15 cellular contexts compared by ENCODE assay signal in the genomic region with DNA sequence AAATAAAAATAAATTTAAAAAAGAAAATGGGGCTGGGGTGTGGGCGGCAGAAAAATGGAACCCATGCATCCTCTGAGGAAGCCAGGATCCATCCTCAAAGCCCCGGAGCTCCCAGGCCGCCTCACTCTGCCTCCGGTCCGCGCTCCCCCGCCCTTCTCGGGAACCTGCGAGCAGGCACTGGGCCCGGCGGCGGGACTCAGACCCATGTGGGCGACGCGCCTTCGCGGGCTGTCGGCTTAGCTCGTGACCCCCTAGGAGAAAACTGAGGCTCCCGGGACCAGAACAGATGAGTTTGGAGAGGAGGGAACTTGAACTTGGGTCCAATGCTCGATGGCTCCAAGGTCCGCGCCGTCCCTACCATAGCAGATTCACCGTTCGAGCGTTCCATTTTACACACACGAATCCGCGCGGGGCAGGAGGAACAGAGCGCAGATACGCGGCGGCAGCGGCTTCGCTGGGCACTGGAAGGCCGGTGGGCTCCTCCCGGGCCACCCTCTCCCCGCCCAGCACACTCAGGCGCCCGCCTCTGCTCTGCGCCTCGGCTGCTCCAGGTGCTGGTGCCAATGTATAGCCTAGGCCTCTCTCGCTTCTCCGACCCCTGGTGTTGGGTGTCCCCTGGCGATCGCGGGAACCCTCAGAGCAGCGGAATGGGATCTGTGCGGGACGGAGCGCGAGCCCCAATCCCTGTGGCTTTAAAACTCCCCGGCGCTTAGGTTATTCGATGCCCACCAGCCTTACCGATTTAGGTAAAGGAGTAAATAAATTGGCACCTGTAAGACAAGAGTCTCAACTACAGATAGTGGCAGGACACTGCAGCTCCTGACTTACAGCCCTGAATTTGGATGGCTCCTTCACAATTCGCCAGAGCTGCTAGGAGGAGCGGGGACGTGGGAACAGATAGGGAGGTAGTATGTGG. TPM values are rescaled to one million over a fixed set of nuclear protein-coding genes. Genes with fewer than 3 reads are reported as not detected.
A peak's percentile ranks its signal among the peaks of the same experiment; 100 is the strongest.
DNase-seq lines count a peak whose midpoint lies in the region; ATAC-seq, FAIRE-seq and TF ChIP-seq lines count a peak whose summit lies in the region.
"Had no signal": no experiment of that assay in that cellular context is flagged by ENCODE, and none has a peak within 500 bp of the region (broad histone marks: within the 10 kb centered on the region; RNA-seq: fewer than 3 reads in every experiment).

No MANE protein-coding gene starts in this region.

- H3K4me1 Mint-ChIP-seq in GM23338: peaks cover 4% of the 10 kb centered on the region
- peaks cover under 1% of the 10 kb centered on the region for H3K4me1 Mint-ChIP-seq in astrocyte (ENCODE audit: low read depth, unreplicated experiment)
- H3K4me1 Mint-ChIP-seq in stimulated activated naive B cell treated with anti-CD40 and anti-IgM and Interleukin-4, amounts not matched to agents 10 μg/mL and 1 μg/mL and 100 μg/mL, for 72 hours: peaks cover 7 to 9% of the 10 kb centered on the region in 2 donors

- ATAC-seq in GM23338 (peak; percentile 79), HG02981 (IDR thresholded peaks at IDR 0.05; ENCODE audit: unreplicated experiment) (no peak), GM19324 (IDR thresholded peaks at IDR 0.05; ENCODE audit: low FRiP score, unreplicated experiment) (no peak), GM18498 (IDR thresholded peaks at IDR 0.05; ENCODE audit: unreplicated experiment) (no peak)
- ATAC-seq in stimulated activated naive B cell treated with anti-CD40 and anti-IgM and Interleukin-4, amounts not matched to agents 10 μg/mL and 1 μg/mL and 100 μg/mL, for 72 hours (replicated peaks): peak in 1 of 2 donors; percentile 31
- ATAC-seq: left lung had no signal

- peak overlapping the region; percentile 31 for H3K9ac ChIP-seq in astrocyte (ENCODE audit: low read length)

- peak overlapping the region; percentile 91 for H3K4me2 ChIP-seq in GM23338
- H3K4me2 ChIP-seq in astrocyte (ENCODE audit: low read length): peak overlapping the region; percentile 90

- no peak for FAIRE-seq in astrocyte (lab: Jason Lieb, UNC)
- FAIRE-seq: frontal cortex had no signal

- no peaks in the 10 kb centered on the region for H3K9me3 ChIP-seq in astrocyte (ENCODE audit: insufficient read depth, low read depth, low read length)
- no peaks in the 10 kb centered on the region for H3K9me3 ChIP-seq in iPS DF 6.9 (ENCODE audit: control insufficient read depth, insufficient read depth, low read length)
- H3K9me3 ChIP-seq: colonic mucosa had no signal

- H3K27ac Mint-ChIP-seq in GM23338: no peak overlapping the region
- H3K27ac Mint-ChIP-seq in astrocyte (ENCODE audit: unreplicated experiment): no peak overlapping the region
- no peak overlapping the region for H3K27ac Mint-ChIP-seq in stimulated activated naive B cell treated with anti-CD40 and anti-IgM and Interleukin-4, amounts not matched to agents 10 μg/mL and 1 μg/mL and 100 μg/mL, for 72 hours

- H3K79me2 ChIP-seq in GM23338 (replicated peaks; ENCODE audit: insufficient read depth): no peaks in the 10 kb centered on the region
- no peaks in the 10 kb centered on the region for H3K79me2 ChIP-seq in astrocyte (ENCODE audit: insufficient read depth, low read length)

- H3K27me3 ChIP-seq in GM23338 (ENCODE audit: insufficient read depth) (peaks cover 59% of the 10 kb centered on the region), astrocyte (ENCODE audit: insufficient read depth, low read length) (peaks cover 12% of the 10 kb centered on the region), iPS DF 6.9 (ENCODE audit: control insufficient read depth, insufficient read depth, low read length) (no peaks in the 10 kb centered on the region)

- H3K9me3 Mint-ChIP-seq in GM23338: peaks cover 38% of the 10 kb centered on the region
- peaks cover 12% of the 10 kb centered on the region for H3K9me3 Mint-ChIP-seq in astrocyte (ENCODE audit: unreplicated experiment)
- H3K9me3 Mint-ChIP-seq in stimulated activated naive B cell treated with anti-CD40 and anti-IgM and Interleukin-4, amounts not matched to agents 10 μg/mL and 1 μg/mL and 100 μg/mL, for 72 hours: peaks cover 2 to 4% of the 10 kb centered on the region in 2 donors

- H3K4me1 ChIP-seq in GM23338 (ENCODE audit: insufficient read depth): no peaks in the 10 kb centered on the region
- H3K4me1 ChIP-seq in astrocyte (ENCODE audit: insufficient read depth, low read length): peaks cover 3% of the 10 kb centered on the region
- H3K4me1 ChIP-seq in iPS DF 6.9 (ENCODE audit: control insufficient read depth, insufficient read depth, low read length): no peaks in the 10 kb centered on the region
- H3K4me1 ChIP-seq: Caco-2, colonic mucosa had no signal

- TF ChIP-seq CTCF in GM23338 (conservative IDR thresholded peaks at IDR 0.05; ENCODE audit: low read depth in 2 of 2) (peak in 1 of 2 experiments; percentile 16; a peak in 1 of 4 replicates), astrocyte (IDR thresholded peaks at IDR 0.05; ENCODE audit: insufficient read depth, low read depth, low read length) (no peak)

- H3K27ac ChIP-seq in GM23338 (ENCODE audit: low read depth): no peak overlapping the region
- no peak overlapping the region for H3K27ac ChIP-seq in astrocyte (ENCODE audit: low read depth, low read length)
- no peak overlapping the region for H3K27ac ChIP-seq in iPS DF 6.9 (ENCODE audit: low read length)
- H3K27ac ChIP-seq: colonic mucosa, left lung had no signal

- H3K4me3 Mint-ChIP-seq in GM23338 (peak overlapping the region; percentile 70), astrocyte (ENCODE audit: unreplicated experiment) (no peak overlapping the region)
- peak overlapping the region; percentile 55 to 71 for H3K4me3 Mint-ChIP-seq in stimulated activated naive B cell treated with anti-CD40 and anti-IgM and Interleukin-4, amounts not matched to agents 10 μg/mL and 1 μg/mL and 100 μg/mL, for 72 hours

- H4K20me1 ChIP-seq in GM23338 (replicated peaks; ENCODE audit: insufficient read depth) (no peaks in the 10 kb centered on the region), astrocyte (ENCODE audit: insufficient read depth, low read length) (no peaks in the 10 kb centered on the region)

- no CpG with 5 or more reads among the region's 61 CpGs for WGBS in iPS DF 6.9 (ENCODE audit: insufficient coverage, insufficient read length)

- H3K36me3 ChIP-seq in GM23338 (ENCODE audit: insufficient read depth) (no peaks in the 10 kb centered on the region; the same call in 1 of the 2 replicates), astrocyte (ENCODE audit: insufficient read depth, low read length) (no peaks in the 10 kb centered on the region), iPS DF 6.9 (ENCODE audit: control insufficient read depth, insufficient read depth, low read length) (no peaks in the 10 kb centered on the region)
- H3K36me3 ChIP-seq: colonic mucosa, left lung had no signal

- peak; percentile 82 for DNase-seq in GM23338 (ENCODE audit: low spot score)
- no peak for DNase-seq in astrocyte (ENCODE audit: low read depth)
- DNase-seq in iPS DF 6.9 (ENCODE audit: low read depth, low spot score): no peak
- DNase-seq in stimulated activated naive B cell treated with anti-CD40 and anti-IgM and Interleukin-4, amounts not matched to agents 10 μg/mL and 1 μg/mL and 100 μg/mL, for 72 hours: no peak
- DNase-seq: activated CD4-positive, alpha-beta T cell treated with anti-CD3 and anti-CD28 coated beads, Interleukin-2, amount 50 U/mL, for 48 hours; activated naive CD4-positive, alpha-beta T cell; Caco-2; colonic mucosa; left lung; occipital lobe had no signal

- no peaks in the 10 kb centered on the region for H3K9me2 ChIP-seq in GM23338 (ENCODE audit: insufficient read depth)

- H3K4me3 ChIP-seq in GM23338: peak overlapping the region; percentile 76
- peak overlapping the region; percentile 33 for H3K4me3 ChIP-seq in astrocyte (ENCODE audit: insufficient read depth, low read depth, low read length)
- peak overlapping the region; percentile 0; the same call in 1 of the 2 replicates for H3K4me3 ChIP-seq in iPS DF 6.9 (ENCODE audit: low read length)
- H3K4me3 ChIP-seq: colonic mucosa, left lung had no signal

- 0 out of 2 replicates have a peak, but pooled peaks cover 3% of the 10 kb centered on the region for H3F3A ChIP-seq in GM23338 (replicated peaks; ENCODE audit: low read depth)

- peaks cover 19% of the 10 kb centered on the region for H3K36me3 Mint-ChIP-seq in GM23338 (ENCODE audit: low read depth)
- H3K36me3 Mint-ChIP-seq in astrocyte (ENCODE audit: low read depth, unreplicated experiment): no peaks in the 10 kb centered on the region
- H3K36me3 Mint-ChIP-seq in stimulated activated naive B cell treated with anti-CD40 and anti-IgM and Interleukin-4, amounts not matched to agents 10 μg/mL and 1 μg/mL and 100 μg/mL, for 72 hours: peaks cover 0 to 2% of the 10 kb centered on the region in 2 donors

- H3K27me3 Mint-ChIP-seq in GM23338 (ENCODE audit: insufficient read depth, low read depth, poor library complexity) (peaks cover 26% of the 10 kb centered on the region), astrocyte (ENCODE audit: low read depth, unreplicated experiment) (peaks cover 24% of the 10 kb centered on the region)
- H3K27me3 Mint-ChIP-seq in stimulated activated naive B cell treated with anti-CD40 and anti-IgM and Interleukin-4, amounts not matched to agents 10 μg/mL and 1 μg/mL and 100 μg/mL, for 72 hours: peaks cover 33 to 56% of the 10 kb centered on the region in 2 donors

- peak overlapping the region; percentile 99 for H2AFZ ChIP-seq in GM23338
- peak overlapping the region; percentile 77 for H2AFZ ChIP-seq in astrocyte (ENCODE audit: low read depth, low read length)

TF ChIP-seq in GM23338, 12 proteins besides CTCF, POLR2A, EP300 and RAD21:
- TF ChIP-seq EZH2 (IDR thresholded peaks at IDR 0.05; ENCODE audit: low read depth, unreplicated experiment) (peak; percentile 14), POLR2AphosphoS5 (IDR thresholded peaks at IDR 0.05; ENCODE audit: low read depth) (no peak)

RNA-seq across cellular contexts. Expression of a gene that starts 39.2 kb away (rescaled TPM):
- 3.0 and 7.0 TPM in 2 replicates for total RNA-seq in GM23338 (2014; rRNA removed; shearing (Covaris generic))
- polyA plus RNA-seq in GM23338 (2016; fragmentation: Nextera tagmentation; extraction: Ambion mirVana): 12.9 and 17.3 TPM in 2 replicates
- total RNA-seq in astrocyte: not detected in 2 replicates
- total RNA-seq: Caco-2, colonic mucosa, frontal cortex, left lung, occipital lobe, OCI-LY7 had no signal

RNA-seq across cellular contexts. Expression of a gene that starts 47.6 kb away (rescaled TPM):
- total RNA-seq in GM23338 (2014; rRNA removed; shearing (Covaris generic)): not detected in 2 replicates
- not detected in 2 replicates for polyA plus RNA-seq in GM23338 (2016; fragmentation: Nextera tagmentation; extraction: Ambion mirVana)
- total RNA-seq in astrocyte: not detected in 2 replicates
- total RNA-seq: Caco-2, colonic mucosa, left lung, occipital lobe, OCI-LY7 had no signal

RNA-seq across cellular contexts. Expression of a gene that starts 51.8 kb away (rescaled TPM):
- total RNA-seq in GM23338 (2014; rRNA removed; shearing (Covaris generic)): 4.2 and 6.9 TPM in 2 replicates
- polyA plus RNA-seq in GM23338 (2016; fragmentation: Nextera tagmentation; extraction: Ambion mirVana): 5.6 and 7.3 TPM in 2 replicates
- 2.5 and 2.9 TPM in 2 replicates for total RNA-seq in astrocyte

RNA-seq across cellular contexts. Expression of a gene that starts 54.9 kb away (rescaled TPM):
- not detected in 2 replicates for total RNA-seq in GM23338 (2014; rRNA removed; shearing (Covaris generic))
- polyA plus RNA-seq in GM23338 (2016; fragmentation: Nextera tagmentation; extraction: Ambion mirVana): 0.73 and 2.1 TPM in 2 replicates
- total RNA-seq in astrocyte: not detected in 2 replicates
- total RNA-seq: Caco-2, colonic mucosa, frontal cortex, occipital lobe, OCI-LY7 had no signal

Comparison
In these comparisons a context has a peak if more than half of its experiments do, and no peak if none do; other contexts are left out.
1. H3K4me3 ChIP-seq: peak in every context shown above with its lines; median percentile 76 in GM23338; 33 in astrocyte; 0 in iPS DF 6.9.